10 cellular contexts compared by ENCODE assay signal in genomic region chr5:1316588-1316902, GRCh38. TPM values are rescaled to one million over a fixed set of nuclear protein-coding genes. Genes with fewer than 3 reads are reported as not detected.
A peak's percentile ranks its signal among the peaks of the same experiment; 100 is the strongest.
DNase-seq lines count a peak whose midpoint lies in the region; ATAC-seq, FAIRE-seq and TF ChIP-seq lines count a peak whose summit lies in the region.
"Had no signal": no experiment of that assay in that cellular context is flagged by ENCODE, and none has a peak within 500 bp of the region (broad histone marks: within the 10 kb centered on the region; RNA-seq: fewer than 3 reads in every experiment).

No MANE protein-coding gene starts in this region.

- peaks cover 15 to 26% of the 10 kb centered on the region in 2 experiments; a peak in 4 of 5 replicates for H3K36me3 ChIP-seq in HepG2 (replicated peaks in 1 of 2; ENCODE audit: control insufficient read depth in 1 of 2, insufficient read depth in 2 of 2, low read length in 2 of 2)
- H3K36me3 ChIP-seq in right lobe of liver = peaks cover 0 to 40% (median 24%) of the 10 kb centered on the region in 4 donors
- H3K36me3 ChIP-seq in right atrium auricular region = peaks cover 40% of the 10 kb centered on the region

- no peak for ATAC-seq in HepG2
- no peak for ATAC-seq in right lobe of liver
- no peak for ATAC-seq in T-cell (replicated peaks in 1 of 4)
- ATAC-seq in memory B cell (ENCODE audit: low read depth) = no peak

- H4K20me1 ChIP-seq in HepG2 (ENCODE audit: insufficient read depth, low read length) = no peaks in the 10 kb centered on the region

- peak overlapping the region; percentile 77 to 80 (median 78) for H3K4me3 Mint-ChIP-seq in T-cell
- peak overlapping the region; percentile 76 for H3K4me3 Mint-ChIP-seq in memory B cell

- H3K27me3 ChIP-seq in HepG2 (ENCODE audit: control insufficient read depth in 1 of 2, insufficient read depth in 2 of 2, low read length in 2 of 2) (peaks cover 3 to 14% of the 10 kb centered on the region in 2 experiments; a peak in 4 of 5 replicates), right lobe of liver (no peaks in the 10 kb centered on the region), right atrium auricular region (no peaks in the 10 kb centered on the region)

- no peaks in the 10 kb centered on the region for H3K27me3 Mint-ChIP-seq in T-cell
- no peaks in the 10 kb centered on the region for H3K27me3 Mint-ChIP-seq in memory B cell

- intact Hi-C loops in HepG2 (cut with micrococcal nuclease; ENCODE audit: unreplicated experiment) = no loop called here
- intact Hi-C loops in right lobe of liver (cut with DNase I) = no loop called here

- CTCF ChIA-PET in HepG2 (lab: Yijun Ruan, JAX; ENCODE audit: low intra/inter-chr PET ratio, low total read pairs) (no interaction called here), T-cell (lab: Charles Lee) (no interaction called here)

- no TSS peak for BruUV-seq in HepG2 (replicated peaks; lab: Mats Ljungman, UMichigan)

- H2AFZ ChIP-seq in HepG2 (ENCODE audit: low read length) = no peak overlapping the region

- H3K36me3 Mint-ChIP-seq in T-cell = peaks cover 33% of the 10 kb centered on the region
- H3K36me3 Mint-ChIP-seq in memory B cell = peaks cover 19% of the 10 kb centered on the region

- peak overlapping the region; percentile 76 for H3K4me2 ChIP-seq in HepG2 (ENCODE audit: low read depth, low read length)
- H3K4me2 ChIP-seq: smooth muscle cell had no signal

- DNase-seq in HepG2 (ENCODE audit: low spot score) (no peak), right lobe of liver (no peak), T-cell (no peak), memory B cell (ENCODE audit: low spot score in 2 of 2) (no peak), NCI-H446 treated with DMSO at 0.1 percent for 48 hours (lab: John Stamatoyannopoulos, UW) (no peak), epidermal melanocyte (ENCODE audit: insufficient read length, low spot score) (no peak), nucleus accumbens (lab: John Stamatoyannopoulos, UW) (no peak), right atrium auricular region (ENCODE audit: low spot score) (no peak)
- DNase-seq: left ventricle myocardium inferior had no signal

- H3K4me1 Mint-ChIP-seq in T-cell (peaks cover 60 to 61% (median 61%) of the 10 kb centered on the region in 3 donors), memory B cell (peaks cover 21% of the 10 kb centered on the region)

- in situ Hi-C loops in HepG2 (cut with HindIII; ENCODE audit: extremely low pct_ligation_motif_present, low pct_unique_long_range_greater_than_20kb) = no loop called here

- TF ChIP-seq CTCF in HepG2 (CRISPR knock-in tag; IDR thresholded peaks at IDR 0.05) (no peak), right lobe of liver (IDR thresholded peaks at IDR 0.05) (no peak), right atrium auricular region (IDR thresholded peaks at IDR 0.05) (no peak)

- no peak overlapping the region for H3K27ac ChIP-seq in HepG2 (ENCODE audit: extremely low read length, insufficient read depth, low read length)
- H3K27ac ChIP-seq in right lobe of liver = peak overlapping the region in 1 of 3 donors; percentile 27
- no peak overlapping the region for H3K27ac ChIP-seq in right atrium auricular region
- H3K27ac ChIP-seq: left ventricle myocardium inferior had no signal

- no peaks in the 10 kb centered on the region for H3K9me3 ChIP-seq in HepG2 (ENCODE audit: low read length)
- H3K9me3 ChIP-seq in right lobe of liver = no peaks in the 10 kb centered on the region
- no peaks in the 10 kb centered on the region for H3K9me3 ChIP-seq in right atrium auricular region
- H3K9me3 ChIP-seq: left ventricle myocardium inferior had no signal

- POLR2A ChIA-PET in HepG2 (lab: Yijun Ruan, JAX) (interaction anchor here (1.4 kb wide), 1 partner anchor 12 kb away, joined by 3 read pairs; no protein-coding TSS in a partner anchor), T-cell (lab: Charles Lee) (interaction anchor here in 1 of 2 donors (0.6 kb wide), 1 partner anchor 18 kb away, joined by 3 read pairs; no protein-coding TSS in a partner anchor)

- H3K9me3 Mint-ChIP-seq in T-cell (peaks cover 0 to 3% (median 0%) of the 10 kb centered on the region in 3 donors), memory B cell (no peaks in the 10 kb centered on the region)

- TF ChIP-seq EP300 in HepG2 (IDR thresholded peaks at IDR 0.05; ENCODE audit: low read depth in 2 of 2, low read length in 2 of 2) (no peak), HepG2 (CRISPR knock-in tag; IDR thresholded peaks at IDR 0.05; ENCODE audit: borderline replicate concordance) (no peak)

- H3K4me1 ChIP-seq in HepG2 (ENCODE audit: insufficient read depth, low read length) (peaks cover 20% of the 10 kb centered on the region), right lobe of liver (peaks cover 0 to 16% (median 8%) of the 10 kb centered on the region in 4 donors), right atrium auricular region (peaks cover 0 to 8% of the 10 kb centered on the region in 2 donors)

- H3K4me3 ChIP-seq in HepG2 (replicated peaks in 1 of 3; ENCODE audit: insufficient read depth in 1 of 3, low read depth in 2 of 3, low read length in 3 of 3) (no peak overlapping the region; a peak in 1 of 6 replicates), right lobe of liver (no peak overlapping the region), right atrium auricular region (no peak overlapping the region)
- H3K4me3 ChIP-seq: left ventricle myocardium inferior, smooth muscle cell had no signal

- peak overlapping the region; percentile 94 for H3K27ac Mint-ChIP-seq in T-cell
- peak overlapping the region; percentile 82 for H3K27ac Mint-ChIP-seq in memory B cell

- TF ChIP-seq RAD21 in HepG2 (CRISPR knock-in tag; IDR thresholded peaks at IDR 0.05) = no peak

- H3K79me2 ChIP-seq in HepG2 (ENCODE audit: insufficient read depth, low read length) = no peaks in the 10 kb centered on the region

- no peak for FAIRE-seq in HepG2 (lab: Jason Lieb, UNC)

- no peak overlapping the region for H3K9ac ChIP-seq in HepG2 (ENCODE audit: insufficient read depth, low read depth, low read length)

- TF ChIP-seq POLR2A in HepG2 (IDR thresholded peaks at IDR 0.05; ENCODE audit: insufficient read depth in 1 of 2, low read depth in 2 of 2, low read length in 2 of 2) (no peak), right lobe of liver (IDR thresholded peaks at IDR 0.05) (no peak)

- 78% methylated on average over 13 of the region's 13 CpGs for WGBS in HepG2 (ENCODE audit: low lambda C conversion rate)
- WGBS in right lobe of liver (ENCODE audit: insufficient coverage, low coverage, low lambda C conversion rate, missing lambda C conversion rate) = 36% methylated on average over 6 of the region's 13 CpGs

RNA-seq across cellular contexts. Expression of gene TERT, which starts 21.7 kb away (rescaled TPM):
- 1.2 and 5.9 TPM in 2 replicates for total RNA-seq in HepG2 (2016; rRNA removed; fragmentation: Illumina TruSeq; extraction: Trizol)
- total RNA-seq in HepG2 (2016; cell fraction: cytosol; rRNA removed; fragmentation: Illumina TruSeq; extraction: Trizol; ENCODE audit: low read depth) = 6.1 and 7.1 TPM in 2 replicates
- 1.7 and 5.8 TPM in 2 replicates for total RNA-seq in HepG2 (2016; cell fraction: insoluble cytoplasmic fraction; rRNA removed; fragmentation: Illumina TruSeq; extraction: Trizol)
- total RNA-seq in HepG2 (2016; cell fraction: membrane; rRNA removed; fragmentation: Illumina TruSeq; extraction: Trizol) = 3.3 and 3.7 TPM in 2 replicates
- 7.1 and 8.7 TPM in 2 replicates for total RNA-seq in HepG2 (2016; cell fraction: nucleus; rRNA removed; fragmentation: Illumina TruSeq; extraction: Trizol)
- polyA plus RNA-seq in HepG2 (2011; rRNA removed) = 3.5 and 4.3 TPM in 2 replicates
- 0.68 and 2.0 TPM in 2 replicates for polyA plus RNA-seq in HepG2 (2011; cell fraction: cytosol; rRNA removed)
- 28.2 and 42.3 TPM in 2 replicates for polyA plus RNA-seq in HepG2 (2011; cell fraction: nucleus; rRNA removed)
- polyA plus RNA-seq in HepG2 (2012) = 1.7 and 2.9 TPM in 2 replicates
- polyA plus RNA-seq in HepG2 (2016; cell fraction: cytosol; fragmentation: Illumina TruSeq; extraction: Trizol; ENCODE audit: low read depth) = 0.62 and 0.99 TPM in 2 replicates
- polyA plus RNA-seq in HepG2 (2016; cell fraction: insoluble cytoplasmic fraction; fragmentation: Illumina TruSeq; extraction: Trizol; ENCODE audit: low read depth) = 1.6 and 2.5 TPM in 2 replicates
- polyA plus RNA-seq in HepG2 (2016; cell fraction: membrane; fragmentation: Illumina TruSeq; extraction: Trizol; ENCODE audit: low read depth) = 1.4 and 1.5 TPM in 2 replicates
- 24.5 and 26.8 TPM in 2 replicates for polyA plus RNA-seq in HepG2 (2016; cell fraction: nucleus; fragmentation: Illumina TruSeq; extraction: Trizol; ENCODE audit: insufficient read depth, low read depth)
- 0.30 and 3.4 TPM in 2 replicates for polyA minus RNA-seq in HepG2 (2011; rRNA and poly(A)+ RNA removed; ENCODE audit: low replicate concordance)
- polyA minus RNA-seq in HepG2 (2011; cell fraction: cytosol; rRNA and poly(A)+ RNA removed) = 1.9 and 2.0 TPM in 2 replicates
- 4.0 and 6.4 TPM in 2 replicates for polyA minus RNA-seq in HepG2 (2011; cell fraction: nucleus; rRNA and poly(A)+ RNA removed)
- not detected for total RNA-seq in right lobe of liver
- under 1 TPM; 0.09 to 0.70 (median 0.28) TPM for total RNA-seq in T-cell
- not detected for total RNA-seq in right atrium auricular region
- total RNA-seq: left ventricle myocardium inferior, smooth muscle cell had no signal
- polyA plus RNA-seq: smooth muscle cell had no signal

RNA-seq across cellular contexts. Expression of gene CLPTM1L, which starts 28.4 kb away (rescaled TPM):
- total RNA-seq in HepG2 (2016; rRNA removed; fragmentation: Illumina TruSeq; extraction: Trizol) (65.4 and 124 TPM in 2 replicates), right lobe of liver (100 to 1,000 TPM in 4 of 6 experiments, 10 to 100 TPM in 2; 63.8 to 155 (median 128) TPM), T-cell (10 to 100 TPM; 70.9 to 91.0 (median 82.1) TPM), right atrium auricular region (10 to 100 TPM; 56.6 to 85.4 TPM)
- 165 and 166 TPM in 2 replicates for total RNA-seq in HepG2 (2016; cell fraction: cytosol; rRNA removed; fragmentation: Illumina TruSeq; extraction: Trizol; ENCODE audit: low read depth)
- total RNA-seq in HepG2 (2016; cell fraction: insoluble cytoplasmic fraction; rRNA removed; fragmentation: Illumina TruSeq; extraction: Trizol) = 72.1 and 131 TPM in 2 replicates
- 271 and 285 TPM in 2 replicates for total RNA-seq in HepG2 (2016; cell fraction: membrane; rRNA removed; fragmentation: Illumina TruSeq; extraction: Trizol)
- total RNA-seq in HepG2 (2016; cell fraction: nucleus; rRNA removed; fragmentation: Illumina TruSeq; extraction: Trizol) = 76.4 and 77.0 TPM in 2 replicates
- 80.3 and 99.3 TPM in 2 replicates for polyA plus RNA-seq in HepG2 (2011; rRNA removed)
- polyA plus RNA-seq in HepG2 (2011; cell fraction: cytosol; rRNA removed) = 102 and 119 TPM in 2 replicates
- 99.8 and 103 TPM in 2 replicates for polyA plus RNA-seq in HepG2 (2011; cell fraction: nucleus; rRNA removed)
- polyA plus RNA-seq in HepG2 (2012) = 43.6 and 60.3 TPM in 2 replicates
- 124 and 168 TPM in 2 replicates for polyA plus RNA-seq in HepG2 (2016; cell fraction: cytosol; fragmentation: Illumina TruSeq; extraction: Trizol; ENCODE audit: low read depth)
- 83.6 and 94.2 TPM in 2 replicates for polyA plus RNA-seq in HepG2 (2016; cell fraction: insoluble cytoplasmic fraction; fragmentation: Illumina TruSeq; extraction: Trizol; ENCODE audit: low read depth)
- polyA plus RNA-seq in HepG2 (2016; cell fraction: membrane; fragmentation: Illumina TruSeq; extraction: Trizol; ENCODE audit: low read depth) = 184 and 217 TPM in 2 replicates
- 147 and 155 TPM in 2 replicates for polyA plus RNA-seq in HepG2 (2016; cell fraction: nucleus; fragmentation: Illumina TruSeq; extraction: Trizol; ENCODE audit: insufficient read depth, low read depth)
- polyA minus RNA-seq in HepG2 (2011; rRNA and poly(A)+ RNA removed; ENCODE audit: low replicate concordance) = 281 and 712 TPM in 2 replicates
- 45.2 and 56.5 TPM in 2 replicates for polyA minus RNA-seq in HepG2 (2011; cell fraction: cytosol; rRNA and poly(A)+ RNA removed)
- 37.0 and 46.2 TPM in 2 replicates for polyA minus RNA-seq in HepG2 (2011; cell fraction: nucleus; rRNA and poly(A)+ RNA removed)
